10 cellular contexts compared by ENCODE assay signal in genomic region chr7:146057958-146058357, GRCh38. TPM values are rescaled to one million over a fixed set of nuclear protein-coding genes. Genes with fewer than 3 reads are reported as not detected.
"Had no signal": no experiment of that assay in that cellular context is flagged by ENCODE, and none has a peak within 500 bp of the region (broad histone marks: within the 10 kb centered on the region; RNA-seq: fewer than 3 reads in every experiment).

No MANE protein-coding gene starts in this region.

- H3K27ac ChIP-seq: GM23248, HL-60 had no signal

- H3K9ac ChIP-seq: GM23248 had no signal

- H2AFZ ChIP-seq: GM23248 had no signal

- H3K9me3 ChIP-seq: HAP-1 had no signal

- DNase-seq: GM23248, GOT3, H7, HFFc6, KG1 had no signal

- ATAC-seq: HCT116, HepG2 had no signal

- H3K4me3 ChIP-seq: GM23248, HAP-1 had no signal

- H3K36me3 ChIP-seq: HAP-1 had no signal

- H3K4me1 ChIP-seq: HAP-1 had no signal

RNA-seq across cellular contexts. Expression of gene CNTNAP2, which starts 58.6 kb away (rescaled TPM):
- total RNA-seq: GM23248, HT1080 had no signal
